In the genomic region with DNA sequence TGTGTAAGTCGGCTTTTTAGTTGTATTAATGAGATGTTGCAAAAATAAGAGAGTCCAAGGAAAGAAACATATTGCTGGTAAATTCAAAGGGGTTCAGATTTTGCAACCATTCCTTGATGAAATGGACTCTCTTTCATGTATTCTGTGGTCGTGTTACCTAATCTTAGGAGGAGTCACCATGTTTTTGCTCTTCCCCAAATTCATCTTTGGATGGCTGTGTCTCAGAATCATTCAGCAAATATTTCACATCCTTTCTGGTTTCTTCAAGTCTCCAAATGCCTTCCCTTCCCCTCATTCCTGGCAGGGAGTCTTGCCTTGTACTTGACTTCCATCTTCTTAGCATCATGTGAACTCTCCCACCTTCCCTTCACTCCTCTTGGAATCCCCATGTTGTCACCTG, we compare ENCODE assay signal across 32 cellular contexts.
"Had no signal": no experiment of that assay in that cellular context is flagged by ENCODE, and none has a peak within 500 bp of the region (broad histone marks: within the 10 kb centered on the region; RNA-seq: fewer than 3 reads in every experiment).

No MANE protein-coding gene starts in this region.

- H3K27ac ChIP-seq: ascending aorta, cardiac muscle cell, colonic mucosa, heart right ventricle, left lung, lower lobe of right lung, stomach, thyroid gland, upper lobe of left lung, vagina had no signal

- H3K4me3 Mint-ChIP-seq: activated CD4-positive, alpha-beta T cell treated with anti-CD3 and anti-CD28 coated beads for 36 hours; activated CD8-positive, alpha-beta memory T cell treated with anti-CD3 and anti-CD28 coated beads, Interleukin-2, amount 10 ng/mL, durations not matched to agents 7 days and 5 days; activated CD8-positive, alpha-beta T cell treated with anti-CD3 and anti-CD28 coated beads, Interleukin-2, amount 10 ng/mL, durations not matched to agents 7 days and 5 days; activated naive CD8-positive, alpha-beta T cell; activated T-cell treated with anti-CD3 and anti-CD28 coated beads, Interleukin-2, amount 50 U/mL, for 72 hours; natural killer cell treated with Interleukin-12 subunit alpha and Interleukin-12 subunit beta and Interleukin-15 and Interleukin-18, amount 100 ng/mL, for 72 hours; stimulated activated naive B cell treated with anti-CD40 and anti-IgM and Interleukin-4, amounts not matched to agents 10 μg/mL and 1 μg/mL and 100 μg/mL, for 72 hours had no signal

- FAIRE-seq: endometrium had no signal

- H3K27ac Mint-ChIP-seq: activated CD4-positive, alpha-beta T cell treated with anti-CD3 and anti-CD28 coated beads for 36 hours; activated CD8-positive, alpha-beta memory T cell treated with anti-CD3 and anti-CD28 coated beads, Interleukin-2, amount 10 ng/mL, durations not matched to agents 7 days and 5 days; activated CD8-positive, alpha-beta T cell treated with anti-CD3 and anti-CD28 coated beads, Interleukin-2, amount 10 ng/mL, durations not matched to agents 7 days and 5 days; activated naive CD8-positive, alpha-beta T cell; activated T-cell treated with anti-CD3 and anti-CD28 coated beads, Interleukin-2, amount 50 U/mL, for 72 hours; natural killer cell treated with Interleukin-12 subunit alpha and Interleukin-12 subunit beta and Interleukin-15 and Interleukin-18, amount 100 ng/mL, for 72 hours; progenitor cell of endocrine pancreas; stimulated activated naive B cell treated with anti-CD40 and anti-IgM and Interleukin-4, amounts not matched to agents 10 μg/mL and 1 μg/mL and 100 μg/mL, for 72 hours had no signal

- ATAC-seq: activated CD4-positive, alpha-beta T cell treated with anti-CD3 and anti-CD28 coated beads for 36 hours; activated CD8-positive, alpha-beta memory T cell treated with anti-CD3 and anti-CD28 coated beads, Interleukin-2, amount 10 ng/mL, durations not matched to agents 7 days and 5 days; activated CD8-positive, alpha-beta T cell treated with anti-CD3 and anti-CD28 coated beads, Interleukin-2, amount 10 ng/mL, durations not matched to agents 7 days and 5 days; activated T-cell treated with anti-CD3 and anti-CD28 coated beads, Interleukin-2, amount 50 U/mL, for 72 hours; heart right ventricle; left lung; lower lobe of right lung; mucosa of descending colon; natural killer cell treated with Interleukin-12 subunit alpha and Interleukin-12 subunit beta and Interleukin-15 and Interleukin-18, amount 100 ng/mL, for 72 hours; sciatic nerve; stimulated activated naive B cell treated with anti-CD40 and anti-IgM and Interleukin-4, amounts not matched to agents 10 μg/mL and 1 μg/mL and 100 μg/mL, for 72 hours had no signal

- H3K36me3 Mint-ChIP-seq: activated CD8-positive, alpha-beta memory T cell treated with anti-CD3 and anti-CD28 coated beads, Interleukin-2, amount 10 ng/mL, durations not matched to agents 7 days and 5 days; activated naive CD8-positive, alpha-beta T cell; brain; natural killer cell treated with Interleukin-12 subunit alpha and Interleukin-12 subunit beta and Interleukin-15 and Interleukin-18, amount 100 ng/mL, for 72 hours; stimulated activated naive B cell treated with anti-CD40 and anti-IgM and Interleukin-4, amounts not matched to agents 10 μg/mL and 1 μg/mL and 100 μg/mL, for 72 hours had no signal

- H3K4me1 Mint-ChIP-seq: activated CD4-positive, alpha-beta T cell treated with anti-CD3 and anti-CD28 coated beads for 36 hours; activated CD8-positive, alpha-beta memory T cell treated with anti-CD3 and anti-CD28 coated beads, Interleukin-2, amount 10 ng/mL, durations not matched to agents 7 days and 5 days; stimulated activated naive B cell treated with anti-CD40 and anti-IgM and Interleukin-4, amounts not matched to agents 10 μg/mL and 1 μg/mL and 100 μg/mL, for 72 hours had no signal

- DNase-seq: activated CD4-positive, alpha-beta T cell treated with anti-CD3 and anti-CD28 coated beads for 36 hours; activated CD4-positive, CD25-positive, alpha-beta regulatory T cell; activated CD8-positive, alpha-beta memory T cell treated with anti-CD3 and anti-CD28 coated beads, Interleukin-2, amount 10 ng/mL, durations not matched to agents 7 days and 5 days; activated CD8-positive, alpha-beta T cell treated with anti-CD3 and anti-CD28 coated beads, Interleukin-2, amount 10 ng/mL, durations not matched to agents 7 days and 5 days; activated effector memory CD4-positive, alpha-beta T cell treated with Interleukin-2 at 50 U/mL for 16 hours; activated naive CD4-positive, alpha-beta T cell treated with Interleukin-2 at 50 U/mL for 16 hours; activated T-cell treated with anti-CD3 and anti-CD28 coated beads, Interleukin-2, amount 50 U/mL, for 72 hours; cerebellar nuclear complex; colonic mucosa; effector CD8-positive, alpha-beta T cell; foreskin melanocyte; heart right ventricle; left lung; lower lobe of right lung; mesendoderm; mucosa of descending colon; retina; stimulated activated CD4-positive, alpha-beta T cell treated with anti-CD3 and anti-CD28 coated beads, Interleukin-15, amount 100 ng/mL, for 24 hours; stimulated activated CD4-positive, alpha-beta T cell treated with anti-CD3 and anti-CD28 coated beads, Interleukin-2, amount 100 ng/mL, for 24 hours; stimulated activated naive B cell treated with anti-CD40 and anti-IgM and Interleukin-4, amounts not matched to agents 10 μg/mL and 1 μg/mL and 100 μg/mL, for 72 hours; stomach; upper lobe of left lung had no signal

- H3K4me1 ChIP-seq: colonic mucosa, left lung, vagina had no signal

- H3K27me3 Mint-ChIP-seq: activated CD8-positive, alpha-beta memory T cell treated with anti-CD3 and anti-CD28 coated beads, Interleukin-2, amount 10 ng/mL, durations not matched to agents 7 days and 5 days; activated naive CD8-positive, alpha-beta T cell; progenitor cell of endocrine pancreas had no signal

- H3K4me3 ChIP-seq: ascending aorta, cardiac muscle cell, colonic mucosa, heart right ventricle, left lung, lower lobe of right lung, mucosa of descending colon, stomach, thyroid gland, upper lobe of left lung, vagina had no signal

- H3K9me3 ChIP-seq: ascending aorta, colonic mucosa, heart right ventricle, left lung, lower lobe of right lung, mucosa of descending colon, stomach, thyroid gland, upper lobe of left lung, vagina had no signal

- H3K36me3 ChIP-seq: ascending aorta, cardiac muscle cell, colonic mucosa, heart right ventricle, left lung, lower lobe of right lung, stomach, thyroid gland, upper lobe of left lung, vagina had no signal

- H3K9me3 Mint-ChIP-seq: brain had no signal
